In genomic region chr17:31724026-31724425, GRCh38 we compare ENCODE assay signal across 14 cellular contexts.
DNase-seq lines count a peak whose midpoint lies in the region; TF ChIP-seq lines count a peak whose summit lies in the region.
"Had no signal": no experiment of that assay in that cellular context is flagged by ENCODE, and none has a peak within 500 bp of the region (broad histone marks: within the 10 kb centered on the region; RNA-seq: fewer than 3 reads in every experiment).

No MANE protein-coding gene starts in this region.

- no peak overlapping the region for H2BK15ac ChIP-seq in mesenchymal stem cell (ENCODE audit: low read depth, poor library complexity, severe bottlenecking)

- H3K9ac ChIP-seq in mesenchymal stem cell (ENCODE audit: low read length) = no peak overlapping the region
- H3K9ac ChIP-seq: BLaER1 treated with 17β-estradiol and CSF1 and Interleukin-3, amounts not matched to agents 10 nM and 100 nM had no signal

- peaks cover 20% of the 10 kb centered on the region for H3K4me1 ChIP-seq in mesenchymal stem cell (ENCODE audit: control insufficient read depth, insufficient read depth, low read depth, low read length)
- H3K4me1 ChIP-seq: BLaER1 treated with 17β-estradiol and CSF1 and Interleukin-3, amounts not matched to agents 10 nM and 100 nM had no signal

- H2AK5ac ChIP-seq in mesenchymal stem cell (ENCODE audit: low read length, severe bottlenecking) = no peak overlapping the region

- DNase-seq in COLO829 (ENCODE audit: low spot score) (peak; percentile 87), M059J (ENCODE audit: low read depth) (peak; percentile 99), cardiac fibroblast (ENCODE audit: low read depth in 2 of 2) (peak; percentile 65 to 74), mesenchymal stem cell (peak; percentile 96), 8988T (no peak), NCI-H748 (lab: John Stamatoyannopoulos, UW; ENCODE audit: unreplicated experiment) (no peak)
- no peak for DNase-seq in stimulated activated naive CD4-positive, alpha-beta T cell treated with Interleukin-2 at 50 U/mL for 16 hours (lab: John Stamatoyannopoulos, UW)
- DNase-seq in central memory CD4-positive, alpha-beta T cell = no peak
- DNase-seq: activated CD4-positive, alpha-beta T cell treated with anti-CD3 and anti-CD28 coated beads, Interleukin-2, amount 10 ng/mL, durations not matched to agents 24 days and 14 days; activated T-cell treated with anti-CD3 and anti-CD28 coated beads, Interleukin-2, amount 50 U/mL, for 72 hours; endodermal cell; mesendoderm; T-helper 17 cell had no signal

- peak overlapping the region; percentile 93 for H2BK120ac ChIP-seq in mesenchymal stem cell (ENCODE audit: low read depth, low read length)

- peak overlapping the region; percentile 76 for H4K91ac ChIP-seq in mesenchymal stem cell (ENCODE audit: low read length)

- no peak overlapping the region for H3K4me3 ChIP-seq in cardiac fibroblast (replicated peaks in 1 of 2; ENCODE audit: low read depth in 2 of 2, low read length in 2 of 2)
- no peak overlapping the region for H3K4me3 ChIP-seq in mesenchymal stem cell (ENCODE audit: insufficient read depth in 1 of 2, low read depth in 1 of 2, low read length in 2 of 2)
- H3K4me3 ChIP-seq: BLaER1 treated with 17β-estradiol and CSF1 and Interleukin-3, amounts not matched to agents 10 nM and 100 nM had no signal

- no peak overlapping the region for H3K27ac ChIP-seq in mesenchymal stem cell (ENCODE audit: low read length, poor library complexity, severe bottlenecking)
- H3K27ac ChIP-seq: BLaER1 treated with 17β-estradiol and CSF1 and Interleukin-3, amounts not matched to agents 10 nM and 100 nM had no signal

- no peak overlapping the region for H2BK5ac ChIP-seq in mesenchymal stem cell (ENCODE audit: low read depth, low read length, poor library complexity, severe bottlenecking)

- peak overlapping the region; percentile 44 for H2AFZ ChIP-seq in mesenchymal stem cell (ENCODE audit: low read depth, low read length)

- peak overlapping the region; percentile 74 for H4K8ac ChIP-seq in mesenchymal stem cell (ENCODE audit: low read length)

- no peaks in the 10 kb centered on the region for H3K36me3 ChIP-seq in mesenchymal stem cell (ENCODE audit: control insufficient read depth in 1 of 2, insufficient read depth in 2 of 2, low read depth in 1 of 2, low read length in 2 of 2)
- H3K36me3 ChIP-seq: BLaER1 treated with 17β-estradiol and CSF1 and Interleukin-3, amounts not matched to agents 10 nM and 100 nM had no signal

- H2BK12ac ChIP-seq in mesenchymal stem cell (ENCODE audit: low read length in 2 of 2) = peak overlapping the region; percentile 83 to 99

- no peak for TF ChIP-seq CTCF in cardiac fibroblast (IDR thresholded peaks at IDR 0.05; ENCODE audit: low read depth, low read length)

- H3K9me3 ChIP-seq in mesenchymal stem cell (ENCODE audit: control insufficient read depth, low read length) = no peaks in the 10 kb centered on the region

- no peaks in the 10 kb centered on the region for H3K79me1 ChIP-seq in mesenchymal stem cell (replicated peaks; ENCODE audit: low read length, poor library complexity, severe bottlenecking)

- no peak overlapping the region for H3K14ac ChIP-seq in mesenchymal stem cell (ENCODE audit: low read length in 2 of 2)

- peak overlapping the region in 1 of 2 experiments; percentile 35 for H3K4ac ChIP-seq in mesenchymal stem cell (ENCODE audit: low read depth in 1 of 2, low read length in 2 of 2)

- peak overlapping the region; percentile 40 to 93 for H3K18ac ChIP-seq in mesenchymal stem cell (ENCODE audit: low read depth in 1 of 2, low read length in 2 of 2)

- no peaks in the 10 kb centered on the region for H3K27me3 ChIP-seq in mesenchymal stem cell (ENCODE audit: control insufficient read depth in 1 of 2, insufficient read depth in 1 of 2, low read length in 2 of 2)
- H3K27me3 ChIP-seq: BLaER1 treated with 17β-estradiol and CSF1 and Interleukin-3, amounts not matched to agents 10 nM and 100 nM had no signal

- 14% methylated on average over 7 of the region's 8 CpGs for WGBS in mesenchymal stem cell

- no peak overlapping the region for H3K23ac ChIP-seq in mesenchymal stem cell (ENCODE audit: low read length in 2 of 2)

- no peak overlapping the region for H3K4me2 ChIP-seq in mesenchymal stem cell (ENCODE audit: low read length, poor library complexity, severe bottlenecking)
- H3K4me2 ChIP-seq: BLaER1 treated with 17β-estradiol and CSF1 and Interleukin-3, amounts not matched to agents 10 nM and 100 nM had no signal

Comparison
In these comparisons a context has a peak if more than half of its experiments do, and no peak if none do; other contexts are left out.
1. DNase-seq: peak in COLO829 (single experiment), M059J (single experiment), cardiac fibroblast (2 of 2) and mesenchymal stem cell (single experiment); none in stimulated activated naive CD4-positive, alpha-beta T cell treated with Interleukin-2 at 50 U/mL for 16 hours (single experiment), central memory CD4-positive, alpha-beta T cell (single experiment), 8988T (single experiment) and NCI-H748 (single experiment).